Comparison of ENCODE assay signal across 20 cellular contexts in genomic region chr12:60399064-60399463, GRCh38.
DNase-seq lines count a peak whose midpoint lies in the region; ATAC-seq, FAIRE-seq and TF ChIP-seq lines count a peak whose summit lies in the region.
"Had no signal": no experiment of that assay in that cellular context is flagged by ENCODE, and none has a peak within 500 bp of the region (broad histone marks: within the 10 kb centered on the region; RNA-seq: fewer than 3 reads in every experiment).

No MANE protein-coding gene starts in this region.

- no peak overlapping the region for H3K18ac ChIP-seq in IMR-90 (ENCODE audit: low read depth, low read length)

- no peak overlapping the region for H4K5ac ChIP-seq in IMR-90 (ENCODE audit: low read depth, low read length)

- H3K56ac ChIP-seq in IMR-90 (ENCODE audit: extremely low read depth, insufficient read depth, low read length): no peak overlapping the region

- CTCF ChIA-PET in A549 (lab: Yijun Ruan, JAX) (no interaction called here), IMR-90 (lab: Yijun Ruan, JAX) (no interaction called here)

- POLR2A ChIA-PET in A549 (lab: Yijun Ruan, JAX) (no interaction called here), IMR-90 (lab: Charles Lee; ENCODE audit: unreplicated experiment) (no interaction called here)

- H3K4me2 ChIP-seq in A549: no peak overlapping the region
- no peak overlapping the region for H3K4me2 ChIP-seq in IMR-90 (ENCODE audit: low read depth, low read length)
- H3K4me2 ChIP-seq: BLaER1 treated with 17β-estradiol and CSF1 and Interleukin-3, amounts not matched to agents 10 nM and 100 nM had no signal

- H4K91ac ChIP-seq in IMR-90 (ENCODE audit: insufficient read depth, low read depth, low read length): no peak overlapping the region

- H3K27me3 ChIP-seq in IMR-90 (ENCODE audit: control insufficient read depth, insufficient read depth, low read length): no peaks in the 10 kb centered on the region
- H3K27me3 ChIP-seq: BLaER1 treated with 17β-estradiol and CSF1 and Interleukin-3, amounts not matched to agents 10 nM and 100 nM had no signal

- no peak overlapping the region for H2BK15ac ChIP-seq in IMR-90 (ENCODE audit: low read depth, low read length)

- 90% methylated on average over 5 of the region's 5 CpGs for WGBS in A549 (ENCODE audit: missing lambda C conversion rate)
- WGBS in IMR-90 (ENCODE audit: extremely low coverage in 2 of 2, insufficient read length in 1 of 2), 2 experiments: no CpG with 5 or more reads among the region's 5 CpGs

- H3K23ac ChIP-seq in IMR-90 (ENCODE audit: low read depth, low read length): no peak overlapping the region

- H3K79me1 ChIP-seq in IMR-90 (ENCODE audit: low read depth in 1 of 2, low read length in 2 of 2): no peaks in the 10 kb centered on the region

- H3K4me1 ChIP-seq in A549 (no peaks in the 10 kb centered on the region), IMR-90 (ENCODE audit: control insufficient read depth, insufficient read depth, low read length) (no peaks in the 10 kb centered on the region)
- H3K4me1 ChIP-seq: Caco-2 had no signal

- H3K9me1 ChIP-seq in IMR-90 (ENCODE audit: insufficient read depth, low read length): no peaks in the 10 kb centered on the region

- ATAC-seq in A549: no peak
- ATAC-seq in IMR-90 (ENCODE audit: low read depth): no peak
- ATAC-seq in HG03175 (IDR thresholded peaks at IDR 0.05; ENCODE audit: unreplicated experiment): no peak
- ATAC-seq: CD8-positive, alpha-beta T cell had no signal

- no peak for TF ChIP-seq POLR2A in A549 (IDR thresholded peaks at IDR 0.05; ENCODE audit: low read length)
- no peak for TF ChIP-seq POLR2A in IMR-90 (IDR thresholded peaks at IDR 0.05; ENCODE audit: low read depth, low read length)

- no peaks in the 10 kb centered on the region for H4K20me1 ChIP-seq in IMR-90 (ENCODE audit: insufficient read depth, low read length)
- H4K20me1 ChIP-seq: BLaER1 treated with 17β-estradiol and CSF1 and Interleukin-3, amounts not matched to agents 10 nM and 100 nM had no signal

- TF ChIP-seq CTCF in A549 (IDR thresholded peaks at IDR 0.05) (no peak), IMR-90 (conservative IDR thresholded peaks at IDR 0.05; ENCODE audit: low read depth, low read length) (no peak)

- in situ Hi-C loops in IMR-90 (cut with MboI; ENCODE audit: low sequenced_read_pairs): no loop called here

- H3K9ac ChIP-seq in IMR-90 (ENCODE audit: low read depth, low read length): no peak overlapping the region
- H3K9ac ChIP-seq: BLaER1 treated with 17β-estradiol and CSF1 and Interleukin-3, amounts not matched to agents 10 nM and 100 nM had no signal

- H2AK5ac ChIP-seq in IMR-90 (ENCODE audit: low read depth, low read length): no peak overlapping the region

- intact Hi-C loops in IMR-90 (cut with micrococcal nuclease): loop anchor here (5.0 to 10.0 kb wide), 2 partner anchors 46 to 57 kb away; no protein-coding TSS in a partner anchor

- no peak overlapping the region for H2AFZ ChIP-seq in IMR-90 (replicated peaks; ENCODE audit: low read length, poor library complexity)

- H3K36me3 ChIP-seq in IMR-90 (ENCODE audit: control insufficient read depth, insufficient read depth, low read length): no peaks in the 10 kb centered on the region
- H3K36me3 ChIP-seq: BLaER1 treated with 17β-estradiol and CSF1 and Interleukin-3, amounts not matched to agents 10 nM and 100 nM had no signal

- no peak overlapping the region for H3K14ac ChIP-seq in IMR-90 (replicated peaks; ENCODE audit: low read depth, low read length)

- no peak overlapping the region for H2BK5ac ChIP-seq in IMR-90 (ENCODE audit: low read depth, low read length, poor library complexity, severe bottlenecking)

- H3K9me3 ChIP-seq in A549: no peaks in the 10 kb centered on the region
- H3K9me3 ChIP-seq in IMR-90 (ENCODE audit: control insufficient read depth, insufficient read depth, low read length): no peaks in the 10 kb centered on the region
- H3K9me3 ChIP-seq: BLaER1 treated with 17β-estradiol and CSF1 and Interleukin-3, amounts not matched to agents 10 nM and 100 nM; Caco-2 had no signal

- no peak overlapping the region for H4K8ac ChIP-seq in IMR-90 (ENCODE audit: low read depth in 2 of 2, low read length in 2 of 2)

- no peak overlapping the region for H2BK120ac ChIP-seq in IMR-90 (ENCODE audit: low read depth, low read length)

- FAIRE-seq in A549 (lab: Jason Lieb, UNC) (no peak), frontal cortex (lab: Jason Lieb, UNC) (peak; percentile 43)
- FAIRE-seq: D721Med, G401.6, GM12891, GM19239 had no signal

- DNase-seq in A549 (ENCODE audit: low read depth in 1 of 2, low spot score in 1 of 2) (no peak), IMR-90 (no peak), frontal cortex (ENCODE audit: low spot score in 2 of 2) (no peak), activated T-cell treated with anti-CD3 and anti-CD28 coated beads for 4 hours (no peak)
- DNase-seq in activated naive CD4-positive, alpha-beta T cell treated with Interleukin-2 at 50 U/mL for 16 hours: no peak
- DNase-seq: 8988T; AML-193; Caco-2; Calu3; CD4-positive, alpha-beta T cell; CD8-positive, alpha-beta T cell; DMS79 treated with DMSO at 0.1 percent for 48 hours; GF-D8 had no signal

- H3K4ac ChIP-seq in IMR-90 (ENCODE audit: low read depth, low read length): no peak overlapping the region

- no peak for TF ChIP-seq EP300 in A549 (IDR thresholded peaks at IDR 0.05)

- H3K4me3 ChIP-seq in A549: no peak overlapping the region
- H3K4me3 ChIP-seq in IMR-90 (ENCODE audit: insufficient read depth, low read depth, low read length): no peak overlapping the region
- H3K4me3 ChIP-seq: BLaER1 treated with 17β-estradiol and CSF1 and Interleukin-3, amounts not matched to agents 10 nM and 100 nM had no signal

- no peak overlapping the region for H2AK9ac ChIP-seq in IMR-90 (replicated peaks; ENCODE audit: low read depth, low read length, poor library complexity)

- no peak overlapping the region for H2BK20ac ChIP-seq in IMR-90 (ENCODE audit: low read depth, low read length)

- no TSS peak for BruUV-seq in IMR-90 (replicated peaks; lab: Mats Ljungman, UMichigan)

- dilution Hi-C loops in IMR-90 (cut with HindIII; ENCODE audit: low sequenced_read_pairs, unreplicated experiment): no loop called here

- H3K27ac ChIP-seq in A549 (no peak overlapping the region), IMR-90 (ENCODE audit: insufficient read depth, low read length) (no peak overlapping the region)
- H3K27ac ChIP-seq: BLaER1 treated with 17β-estradiol and CSF1 and Interleukin-3, amounts not matched to agents 10 nM and 100 nM; C4-2B had no signal

- TF ChIP-seq RAD21 in A549 (conservative IDR thresholded peaks at IDR 0.05 in 1 of 2, IDR thresholded peaks at IDR 0.05 in 1 of 2): no peak
- TF ChIP-seq RAD21 in IMR-90 (IDR thresholded peaks at IDR 0.05; ENCODE audit: low read length): no peak

TF ChIP-seq in A549, 52 proteins besides CTCF, POLR2A, EP300 and RAD21:
- TF ChIP-seq MAX (IDR thresholded peaks at IDR 0.05) (no peak), MAFK (IDR thresholded peaks at IDR 0.05; ENCODE audit: partially characterized antibody) (peak; percentile 47)

TF ChIP-seq in IMR-90, 13 proteins besides CTCF, POLR2A, EP300 and RAD21:
- TF ChIP-seq MAFK (IDR thresholded peaks at IDR 0.05; ENCODE audit: low read depth, low read length): peak; percentile 72
- TF ChIP-seq NFE2L2 (IDR thresholded peaks at IDR 0.05; ENCODE audit: low read depth, low read length): no peak
- TF ChIP-seq CHD1 (IDR thresholded peaks at IDR 0.05; ENCODE audit: low read depth, low read length): no peak
- TF ChIP-seq RCOR1 (IDR thresholded peaks at IDR 0.05; ENCODE audit: insufficient replicate concordance, low read length): no peak
- no peak for TF ChIP-seq RFX5 (IDR thresholded peaks at IDR 0.05; ENCODE audit: low read depth, low read length)
- no peak for TF ChIP-seq MXI1 (IDR thresholded peaks at IDR 0.05; ENCODE audit: borderline replicate concordance, low read depth, low read length)
- TF ChIP-seq MAZ (IDR thresholded peaks at IDR 0.05; ENCODE audit: borderline replicate concordance, low read depth, low read length): no peak
TF ChIP-seq in IMR-90: peak in this region for 1.
